Comparison of ENCODE assay signal across 8 cellular contexts in the genomic region with DNA sequence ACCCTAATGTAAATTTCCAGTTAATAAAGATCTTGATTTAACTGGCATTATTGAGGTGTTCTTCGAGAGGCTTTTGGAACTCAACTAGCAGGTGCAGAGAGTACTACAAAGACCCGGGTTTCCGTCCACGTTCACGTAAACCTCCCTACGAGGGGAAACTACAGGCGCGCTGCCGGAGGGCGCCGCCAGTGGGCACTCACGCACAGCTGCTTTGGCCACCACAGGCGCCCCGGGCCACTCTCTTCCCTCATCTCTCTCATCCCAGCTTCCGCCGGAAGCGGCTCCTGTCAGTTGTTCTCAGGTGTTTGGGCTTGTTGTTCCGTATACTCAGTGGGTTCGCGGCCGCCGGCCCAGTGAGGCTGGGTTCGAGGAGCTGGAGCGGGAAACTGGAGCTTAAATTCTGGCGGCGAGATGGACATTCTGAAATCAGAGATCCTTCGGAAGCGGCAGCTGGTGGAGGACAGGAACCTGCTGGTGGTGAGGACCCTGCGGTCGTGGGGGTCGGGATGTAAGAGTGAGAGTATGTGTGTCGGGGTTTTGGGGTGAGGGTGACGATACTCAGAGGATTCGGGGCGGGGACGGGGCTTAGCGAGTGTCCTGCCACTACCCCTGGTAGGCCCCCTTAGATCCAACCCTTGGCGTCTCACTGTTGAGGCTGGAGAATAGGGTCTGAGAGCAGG. TPM values are rescaled to one million over a fixed set of nuclear protein-coding genes. Genes with fewer than 3 reads are reported as not detected.
DNase-seq lines count a peak whose midpoint lies in the region; ATAC-seq and TF ChIP-seq lines count a peak whose summit lies in the region.

A gene with protein sequence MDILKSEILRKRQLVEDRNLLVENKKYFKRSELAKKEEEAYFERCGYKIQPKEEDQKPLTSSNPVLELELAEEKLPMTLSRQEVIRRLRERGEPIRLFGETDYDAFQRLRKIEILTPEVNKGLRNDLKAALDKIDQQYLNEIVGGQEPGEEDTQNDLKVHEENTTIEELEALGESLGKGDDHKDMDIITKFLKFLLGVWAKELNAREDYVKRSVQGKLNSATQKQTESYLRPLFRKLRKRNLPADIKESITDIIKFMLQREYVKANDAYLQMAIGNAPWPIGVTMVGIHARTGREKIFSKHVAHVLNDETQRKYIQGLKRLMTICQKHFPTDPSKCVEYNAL (plus strand): TSS at position 290 of the 680 bp plus-strand sequence. CDS start 122 bp downstream, at position 412.

- peaks cover 9 to 45% (median 23%) of the 10 kb centered on the region in 6 donors for H3K4me1 ChIP-seq in spleen

- H3K27me3 ChIP-seq in spleen (replicated peaks in 1 of 7), result peaks cover 0 to 35% (median 0%) of the 10 kb centered on the region in 7 donors

- peak within 1 kb of the TSS; percentile 57 to 98 (median 83) for H3K4me3 ChIP-seq in spleen

- WGBS in spleen, 5 donors, result 0 to 1% (median 1%) methylated on average over 36 to 38 of the region's 38 CpGs

- H3K36me3 ChIP-seq in spleen, result peaks cover 0 to 13% (median 3%) of the 10 kb centered on the region in 6 donors

- ATAC-seq in GM19025 (IDR thresholded peaks at IDR 0.05; ENCODE audit: low read depth, unreplicated experiment), result peak; percentile 100
- ATAC-seq in HG03342 (IDR thresholded peaks at IDR 0.05; ENCODE audit: unreplicated experiment), result peak; percentile 99

- H3K27ac ChIP-seq in spleen, result peak within 1 kb of the TSS; percentile 1 to 86 (median 64)

- peak; percentile 62 to 98 (median 94) for TF ChIP-seq CTCF in spleen (IDR thresholded peaks at IDR 0.05 in 8 of 11, conservative IDR thresholded peaks at IDR 0.05 in 3 of 11)

- no peaks in the 10 kb centered on the region for H3K9me3 ChIP-seq in spleen

- intact Hi-C loops in spleen (cut with DNase I; ENCODE audit: low total_unique reads), result loop anchor here (5.0 kb wide), 1 partner anchor 215 kb away; no protein-coding TSS in a partner anchor

- TF ChIP-seq POLR2A in spleen (IDR thresholded peaks at IDR 0.05), result no peak

- DNase-seq in AML-193 (lab: John Stamatoyannopoulos, UW) (peak; percentile 91 to 93), NCI-H345 treated with DMSO at 0.1 percent for 48 hours (lab: John Stamatoyannopoulos, UW; ENCODE audit: unreplicated experiment) (peak; percentile 86), inferior parietal cortex (ENCODE audit: extremely low spot score) (peak; percentile 97), spleen (peak; percentile 99)
- DNase-seq in activated CD4-positive, CD25-positive, alpha-beta regulatory T cell (lab: John Stamatoyannopoulos, UW), result peak; percentile 89 to 93 (median 91)
- DNase-seq in central memory CD4-positive, alpha-beta T cell, result peak; percentile 89

RNA-seq across cellular contexts. Expression of the gene that starts here (rescaled TPM):
- total RNA-seq in spleen, result 10 to 100 TPM; 19.3 to 41.7 (median 27.8) TPM
- 10 to 100 TPM in 2 of 3 donors, 1 to 10 TPM in 1; 7.1 to 14.8 (median 10.6) TPM for polyA plus RNA-seq in spleen

Comparison
In these comparisons a context has a peak if more than half of its experiments do, and no peak if none do; other contexts are left out.
1. Peak in every context shown above with its lines: DNase-seq, ATAC-seq, H3K4me3 ChIP-seq and H3K27ac ChIP-seq.